ENCODE assay signal across 23 cellular contexts in genomic region chr15:87322845-87323244, GRCh38.
"Had no signal": no experiment of that assay in that cellular context is flagged by ENCODE, and none has a peak within 500 bp of the region (broad histone marks: within the 10 kb centered on the region; RNA-seq: fewer than 3 reads in every experiment).

No MANE protein-coding gene starts in this region.

- H3K4me3 Mint-ChIP-seq: naive thymus-derived CD4-positive, alpha-beta T cell; natural killer cell; nephron; neural progenitor cell; stimulated activated effector memory CD8-positive, alpha-beta T cell treated with anti-CD3 and anti-CD28 coated beads, Interleukin-12 subunit alpha, Interleukin-12 subunit beta, amount 100 ng/mL, for 72 hours; stimulated activated naive B cell treated with anti-CD40 and anti-IgM and Interleukin-4, amounts not matched to agents 10 μg/mL and 1 μg/mL and 100 μg/mL, for 72 hours; stimulated activated naive CD8-positive, alpha-beta T cell treated with anti-CD3 and anti-CD28 coated beads, Interleukin-15, Interleukin-2, amounts not matched to agents 100 ng/mL and 50 ng/mL, for 24 hours had no signal

- ATAC-seq: naive thymus-derived CD4-positive, alpha-beta T cell; natural killer cell; psoas muscle; right cardiac atrium; sciatic nerve; stimulated activated effector memory CD8-positive, alpha-beta T cell treated with anti-CD3 and anti-CD28 coated beads, Interleukin-12 subunit alpha, Interleukin-12 subunit beta, amount 100 ng/mL, for 72 hours; stimulated activated naive B cell treated with anti-CD40 and anti-IgM and Interleukin-4, amounts not matched to agents 10 μg/mL and 1 μg/mL and 100 μg/mL, for 72 hours had no signal

- H3K36me3 Mint-ChIP-seq: naive thymus-derived CD4-positive, alpha-beta T cell; natural killer cell; neural progenitor cell; stimulated activated effector memory CD8-positive, alpha-beta T cell treated with anti-CD3 and anti-CD28 coated beads, Interleukin-12 subunit alpha, Interleukin-12 subunit beta, amount 100 ng/mL, for 72 hours; stimulated activated naive B cell treated with anti-CD40 and anti-IgM and Interleukin-4, amounts not matched to agents 10 μg/mL and 1 μg/mL and 100 μg/mL, for 72 hours had no signal

- DNase-seq: naive thymus-derived CD4-positive, alpha-beta T cell; natural killer cell; occipital lobe; ovary; posterior cingulate gyrus; psoas muscle; right cardiac atrium; stimulated activated CD4-positive, alpha-beta T cell treated with anti-CD3 and anti-CD28 coated beads, Interleukin-15, amount 100 ng/mL, for 24 hours; stimulated activated CD4-positive, alpha-beta T cell treated with anti-CD3 and anti-CD28 coated beads, Interleukin-2, amount 100 ng/mL, for 24 hours; stimulated activated CD4-positive, alpha-beta T cell treated with anti-CD3 and anti-CD28 coated beads, Interleukin-2, amount 100 ng/mL, for 48 hours; stimulated activated CD4-positive, alpha-beta T cell treated with anti-CD3 and anti-CD28 coated beads, Interleukin-4, amount 100 ng/mL, for 24 hours; stimulated activated naive B cell treated with anti-CD40 and anti-IgM and Interleukin-4, amounts not matched to agents 10 μg/mL and 1 μg/mL and 100 μg/mL, for 72 hours; stimulated activated naive CD4-positive, alpha-beta T cell treated with Interleukin-2 at 50 U/mL for 16 hours; stomach; thyroid gland; trophoblast cell; upper lobe of left lung had no signal

- H3K27ac Mint-ChIP-seq: naive thymus-derived CD4-positive, alpha-beta T cell; natural killer cell; nephron; neural progenitor cell; progenitor cell of endocrine pancreas; stimulated activated effector memory CD8-positive, alpha-beta T cell treated with anti-CD3 and anti-CD28 coated beads, Interleukin-12 subunit alpha, Interleukin-12 subunit beta, amount 100 ng/mL, for 72 hours; stimulated activated naive B cell treated with anti-CD40 and anti-IgM and Interleukin-4, amounts not matched to agents 10 μg/mL and 1 μg/mL and 100 μg/mL, for 72 hours; stimulated activated naive CD8-positive, alpha-beta T cell treated with anti-CD3 and anti-CD28 coated beads, Interleukin-15, Interleukin-2, amounts not matched to agents 100 ng/mL and 50 ng/mL, for 24 hours had no signal

- H3K9me3 Mint-ChIP-seq: nephron, neural progenitor cell had no signal

- H3K27me3 Mint-ChIP-seq: stimulated activated naive B cell treated with anti-CD40 and anti-IgM and Interleukin-4, amounts not matched to agents 10 μg/mL and 1 μg/mL and 100 μg/mL, for 72 hours; stimulated activated naive CD8-positive, alpha-beta T cell treated with anti-CD3 and anti-CD28 coated beads, Interleukin-15, Interleukin-2, amounts not matched to agents 100 ng/mL and 50 ng/mL, for 24 hours had no signal

- H3K4me1 Mint-ChIP-seq: naive thymus-derived CD4-positive, alpha-beta T cell; natural killer cell; nephron; stimulated activated effector memory CD8-positive, alpha-beta T cell treated with anti-CD3 and anti-CD28 coated beads, Interleukin-12 subunit alpha, Interleukin-12 subunit beta, amount 100 ng/mL, for 72 hours; stimulated activated naive B cell treated with anti-CD40 and anti-IgM and Interleukin-4, amounts not matched to agents 10 μg/mL and 1 μg/mL and 100 μg/mL, for 72 hours had no signal
